ENCODE assay signal across 8 cellular contexts in genomic region chr11:911031-911889, GRCh38. TPM values are rescaled to one million over a fixed set of nuclear protein-coding genes. Genes with fewer than 3 reads are reported as not detected.
A peak's percentile ranks its signal among the peaks of the same experiment; 100 is the strongest.
DNase-seq lines count a peak whose midpoint lies in the region; ATAC-seq and TF ChIP-seq lines count a peak whose summit lies in the region.

No MANE protein-coding gene starts in this region.

- 6% methylated on average over 36 of the region's 68 CpGs for WGBS in prostate gland

- H3K27me3 Mint-ChIP-seq in activated T-helper 17 cell treated with anti-CD3 and anti-CD28 coated beads, Interleukin-2, amount 50 U/mL, for 72 hours, result no peaks in the 10 kb centered on the region

- CTCF ChIA-PET in HEK293 (lab: Yijun Ruan, JAX), result interaction anchor here (0.6 kb wide), 1 partner anchor 356 kb away, joined by 3 read pairs; no protein-coding TSS in a partner anchor

- TF ChIP-seq POLR2A in prostate gland (IDR thresholded peaks at IDR 0.05), result peak; percentile 5

- ATAC-seq in activated T-helper 17 cell treated with anti-CD3 and anti-CD28 coated beads, Interleukin-2, amount 50 U/mL, for 72 hours (replicated peaks), result peak; percentile 42

- H3K9me3 ChIP-seq in HEK293 (ENCODE audit: control insufficient read depth, insufficient read depth, low read depth, low read length), result no peaks in the 10 kb centered on the region
- H3K9me3 ChIP-seq in cardiac muscle cell (ENCODE audit: low read depth), result no peaks in the 10 kb centered on the region
- H3K9me3 ChIP-seq in prostate gland, result no peaks in the 10 kb centered on the region

- H3K9me3 Mint-ChIP-seq in activated T-helper 17 cell treated with anti-CD3 and anti-CD28 coated beads, Interleukin-2, amount 50 U/mL, for 72 hours, result no peaks in the 10 kb centered on the region

- DNase-seq in GM13976 (ENCODE audit: low spot score) (peak; percentile 72), NCI-H1105 treated with DMSO at 0.1 percent for 48 hours (lab: John Stamatoyannopoulos, UW) (peak; percentile 29), cardiac muscle cell (ENCODE audit: low read depth in 1 of 2, low spot score in 1 of 2) (peak; percentile 58 to 64), prostate gland (ENCODE audit: low spot score) (no peak), OCI-M2 (lab: John Stamatoyannopoulos, UW; ENCODE audit: unreplicated experiment) (no peak), HPDE6-E6E7 (ENCODE audit: extremely low spot score) (no peak)

- peaks cover 10% of the 10 kb centered on the region for H3K4me1 Mint-ChIP-seq in activated T-helper 17 cell treated with anti-CD3 and anti-CD28 coated beads, Interleukin-2, amount 50 U/mL, for 72 hours

- H3K27me3 ChIP-seq in cardiac muscle cell, result no peaks in the 10 kb centered on the region
- H3K27me3 ChIP-seq in prostate gland (replicated peaks; ENCODE audit: insufficient read depth), result no peaks in the 10 kb centered on the region

- H3K4me3 ChIP-seq in HEK293 (ENCODE audit: low read depth, low read length) (peak overlapping the region; percentile 83), cardiac muscle cell (peak overlapping the region; percentile 89), prostate gland (peak overlapping the region; percentile 86 to 90)

- H3K4me1 ChIP-seq in HEK293 (ENCODE audit: control insufficient read depth, insufficient read depth, low read length) (no peaks in the 10 kb centered on the region), cardiac muscle cell (ENCODE audit: low read depth) (peaks cover 10% of the 10 kb centered on the region), prostate gland (replicated peaks) (no peaks in the 10 kb centered on the region)

- H3K27ac ChIP-seq in HEK293 (ENCODE audit: extremely low read depth, low read depth, low read length) (peak overlapping the region; percentile 88), cardiac muscle cell (peak overlapping the region; percentile 93), prostate gland (peak overlapping the region; percentile 88)

- H3K4me3 Mint-ChIP-seq in activated T-helper 17 cell treated with anti-CD3 and anti-CD28 coated beads, Interleukin-2, amount 50 U/mL, for 72 hours, result peak overlapping the region; percentile 96

- H3K27ac Mint-ChIP-seq in activated T-helper 17 cell treated with anti-CD3 and anti-CD28 coated beads, Interleukin-2, amount 50 U/mL, for 72 hours, result peak overlapping the region; percentile 95

- in situ Hi-C loops in GM13976 (cut with MboI; ENCODE audit: low sequenced_read_pairs, unreplicated experiment), result no loop called here

- H3K36me3 ChIP-seq in HEK293 (ENCODE audit: control insufficient read depth in 2 of 2, insufficient read depth in 1 of 2, low read length in 2 of 2), result peaks cover 0 to 28% of the 10 kb centered on the region in 2 experiments; a peak in 2 of 3 replicates
- no peaks in the 10 kb centered on the region for H3K36me3 ChIP-seq in cardiac muscle cell
- no peaks in the 10 kb centered on the region for H3K36me3 ChIP-seq in prostate gland

- H3K36me3 Mint-ChIP-seq in activated T-helper 17 cell treated with anti-CD3 and anti-CD28 coated beads, Interleukin-2, amount 50 U/mL, for 72 hours (ENCODE audit: low read depth), result peaks cover 13% of the 10 kb centered on the region

- TF ChIP-seq CTCF in GM13976 (IDR thresholded peaks at IDR 0.05; ENCODE audit: borderline replicate concordance, control extremely low read depth, extremely low read depth, insufficient read depth, missing control alignments) (peak; percentile 9), HEK293 (tag by site-specific recombination; IDR thresholded peaks at IDR 0.05) (no peak), cardiac muscle cell (IDR thresholded peaks at IDR 0.05; ENCODE audit: low read depth, low read length) (no peak), prostate gland (IDR thresholded peaks at IDR 0.05) (no peak)

- intact Hi-C loops in prostate gland (cut with DNase I), result loop anchor here (5.0 kb wide), 1 partner anchor 64 kb away; no protein-coding TSS in a partner anchor

- POLR2A ChIA-PET in HEK293 (lab: Yijun Ruan, JAX), result interaction anchor here (0.6 to 1.9 kb wide), 9 partner anchors 8 to 127 kb away, joined by 3 to 6 read pairs (median 3); partner anchors contain the start of gene AP2A2

TF ChIP-seq in HEK293, 187 proteins besides CTCF, POLR2A, EP300 and RAD21 (continues in another document):
- TF ChIP-seq ZNF324 (tag by site-specific recombination; IDR thresholded peaks at IDR 0.05), result no peak
- no peak for TF ChIP-seq ZBTB1 (tag by site-specific recombination; IDR thresholded peaks at IDR 0.05)
- TF ChIP-seq ZNF645 (tag by site-specific recombination; IDR thresholded peaks at IDR 0.05), result no peak
- no peak for TF ChIP-seq ZNF2 (tag by site-specific recombination; IDR thresholded peaks at IDR 0.05)
- TF ChIP-seq SCRT1 (tag by site-specific recombination; IDR thresholded peaks at IDR 0.05; ENCODE audit: borderline replicate concordance), result no peak
- TF ChIP-seq ZNF416 (tag by site-specific recombination; IDR thresholded peaks at IDR 0.05), result no peak
- peak; percentile 6; the same call in 1 of the 2 replicates for TF ChIP-seq KLF8 (tag by site-specific recombination; IDR thresholded peaks at IDR 0.05)
- no peak for TF ChIP-seq ZNF433 (tag by site-specific recombination; IDR thresholded peaks at IDR 0.05; ENCODE audit: low read depth)
- no peak for TF ChIP-seq ZNF16 (tag by site-specific recombination; IDR thresholded peaks at IDR 0.05; ENCODE audit: low read depth)
- TF ChIP-seq ZNF174 (tag by site-specific recombination; IDR thresholded peaks at IDR 0.05), result no peak
- TF ChIP-seq KLF16 (tag by site-specific recombination; IDR thresholded peaks at IDR 0.05), result no peak
- peak; percentile 44; the same call in 1 of the 2 replicates for TF ChIP-seq ZNF692 (tag by site-specific recombination; IDR thresholded peaks at IDR 0.05)
- no peak for TF ChIP-seq ZFP37 (tag by site-specific recombination; IDR thresholded peaks at IDR 0.05)
- TF ChIP-seq ZNF426 (tag by site-specific recombination; IDR thresholded peaks at IDR 0.05), result no peak
- no peak for TF ChIP-seq ZNF701 (tag by site-specific recombination; IDR thresholded peaks at IDR 0.05)
- no peak for TF ChIP-seq INSM2 (tag by site-specific recombination; IDR thresholded peaks at IDR 0.05)
- TF ChIP-seq ZNF138 (tag by site-specific recombination; IDR thresholded peaks at IDR 0.05; ENCODE audit: borderline replicate concordance), result no peak
- no peak for TF ChIP-seq BCL11A (tag by site-specific recombination; IDR thresholded peaks at IDR 0.05; ENCODE audit: low read depth)
- TF ChIP-seq ZNF561 (tag by site-specific recombination; IDR thresholded peaks at IDR 0.05; ENCODE audit: borderline replicate concordance), result 0 out of 2 replicates have a peak, but pooled peaks have one; percentile 35
- peak; percentile 52; the same call in 1 of the 2 replicates for TF ChIP-seq ZIC2 (tag by site-specific recombination; IDR thresholded peaks at IDR 0.05)
- TF ChIP-seq ZNF560 (tag by site-specific recombination; IDR thresholded peaks at IDR 0.05; ENCODE audit: borderline replicate concordance), result no peak
- no peak for TF ChIP-seq ZNF404 (tag by site-specific recombination; IDR thresholded peaks at IDR 0.05)

RNA-seq across cellular contexts. Expression of gene CHID1, which starts 0.7 kb away (rescaled TPM):
- 10 to 100 TPM; 71.9 to 72.6 TPM for total RNA-seq in activated T-helper 17 cell treated with anti-CD3 and anti-CD28 coated beads, Interleukin-2, amount 50 U/mL, for 72 hours
- 58.1 and 67.7 TPM in 2 replicates for total RNA-seq in cardiac muscle cell
- polyA plus RNA-seq in cardiac muscle cell, result 145 and 187 TPM in 2 replicates
- total RNA-seq in prostate gland, result 100 to 1,000 TPM; 107 to 145 TPM

RNA-seq across cellular contexts. Expression of gene AP2A2, which starts 14.4 kb away (rescaled TPM):
- 10 to 100 TPM; 69.1 to 76.2 TPM for total RNA-seq in activated T-helper 17 cell treated with anti-CD3 and anti-CD28 coated beads, Interleukin-2, amount 50 U/mL, for 72 hours
- 54.7 and 77.6 TPM in 2 replicates for total RNA-seq in cardiac muscle cell
- 47.6 and 67.6 TPM in 2 replicates for polyA plus RNA-seq in cardiac muscle cell
- 10 to 100 TPM; 35.1 to 70.2 TPM for total RNA-seq in prostate gland

Comparison
In these comparisons a context has a peak if more than half of its experiments do, and no peak if none do; other contexts are left out.
1. DNase-seq: peak in GM13976 (single experiment), NCI-H1105 treated with DMSO at 0.1 percent for 48 hours (single experiment) and cardiac muscle cell (2 of 2); none in prostate gland (single experiment), OCI-M2 (single experiment) and HPDE6-E6E7 (single experiment).
2. Peak in every context shown above with its lines, with median percentiles within 50 percentile points of each other: H3K27ac ChIP-seq and H3K4me3 ChIP-seq.